In the genomic region with DNA sequence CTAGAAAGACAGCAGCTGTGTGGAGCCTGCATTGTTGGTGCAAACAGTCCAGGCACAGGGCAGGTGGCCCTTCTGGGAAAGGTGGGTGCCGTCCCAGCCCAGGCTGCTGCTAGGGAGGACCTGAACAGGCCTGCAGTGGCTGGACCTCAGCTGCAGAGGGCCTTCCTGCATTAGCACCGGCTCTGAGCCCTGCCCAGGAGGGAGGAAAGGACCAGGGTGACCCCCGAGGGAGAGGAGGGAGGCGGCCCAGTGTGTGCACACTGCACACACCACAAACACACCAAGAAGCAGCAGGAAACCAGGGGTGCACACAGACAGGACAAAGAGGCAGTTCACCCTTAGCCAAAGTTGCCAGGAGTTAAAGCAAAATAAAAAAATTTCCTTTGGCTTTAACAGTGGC, we compare ENCODE assay signal across 1 cellular context.
TF ChIP-seq lines count a peak whose summit lies in the region.

No MANE protein-coding gene starts in this region.

TF ChIP-seq in H1, 55 proteins besides CTCF, POLR2A, EP300 and RAD21:
- TF ChIP-seq FOSL1 (IDR thresholded peaks at IDR 0.05; ENCODE audit: insufficient read depth, low read depth, low read length) (no peak), CEBPB (IDR thresholded peaks at IDR 0.05; ENCODE audit: low read depth, low read length) (no peak)
